ENCODE assay signal across 19 cellular contexts in the genomic region with DNA sequence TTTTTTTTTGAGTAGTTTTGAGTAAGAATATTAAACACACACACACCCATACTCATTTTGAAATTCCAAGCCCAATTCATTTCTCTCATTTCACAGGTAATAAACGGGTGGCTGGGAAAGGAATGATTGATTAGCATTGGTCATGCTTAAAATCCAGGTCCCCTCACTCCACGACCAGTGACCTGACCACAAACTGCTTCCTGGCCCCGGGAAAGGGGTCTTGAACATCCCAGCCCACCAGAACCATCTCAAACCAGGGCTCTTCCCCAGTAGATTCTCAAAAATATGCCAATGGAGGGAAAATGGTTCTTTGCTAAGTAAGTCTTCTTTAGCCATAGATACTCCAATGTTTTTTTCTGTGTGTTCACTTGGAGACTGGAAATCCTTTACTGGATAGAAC.
A peak's percentile ranks its signal among the peaks of the same experiment; 100 is the strongest.
DNase-seq lines count a peak whose midpoint lies in the region; ATAC-seq, FAIRE-seq and TF ChIP-seq lines count a peak whose summit lies in the region.
"Had no signal": no experiment of that assay in that cellular context is flagged by ENCODE, and none has a peak within 500 bp of the region (broad histone marks: within the 10 kb centered on the region; RNA-seq: fewer than 3 reads in every experiment).

No MANE protein-coding gene starts in this region.

- H2BK5ac ChIP-seq in mesenchymal stem cell (ENCODE audit: low read depth, low read length, poor library complexity, severe bottlenecking): no peak overlapping the region

- H3K4me1 Mint-ChIP-seq in astrocyte (ENCODE audit: low read depth, unreplicated experiment): peaks cover 45% of the 10 kb centered on the region

- no peak overlapping the region for H4K91ac ChIP-seq in mesenchymal stem cell (ENCODE audit: low read length)

- WGBS in mesenchymal stem cell: 100% methylated on average over 1 of the region's 3 CpGs
- 66 to 100% methylated on average over 1 to 3 of the region's 3 CpGs for WGBS in transverse colon (ENCODE audit: low coverage in 1 of 2), 2 donors

- H2BK120ac ChIP-seq in mesenchymal stem cell (ENCODE audit: low read depth, low read length): no peak overlapping the region

- H3K9me3 ChIP-seq in astrocyte (ENCODE audit: insufficient read depth, low read depth, low read length) (no peaks in the 10 kb centered on the region), mesenchymal stem cell (ENCODE audit: control insufficient read depth, low read length) (no peaks in the 10 kb centered on the region), vagina (no peaks in the 10 kb centered on the region), transverse colon (no peaks in the 10 kb centered on the region)
- H3K9me3 ChIP-seq: A549 had no signal

- in situ Hi-C loops in transverse colon (cut with MboI; ENCODE audit: low pct_ligation_motif_present in 1 of 4, low pct_unique_long_range_greater_than_20kb in 1 of 4, low sequenced_read_pairs in 3 of 4): no loop called here

- no peak for ATAC-seq in GM19351 (IDR thresholded peaks at IDR 0.05; ENCODE audit: unreplicated experiment)
- ATAC-seq: A549, GM23338 had no signal

- no peak for FAIRE-seq in astrocyte (lab: Jason Lieb, UNC)
- FAIRE-seq: A549, GM12892, GM18507, H54 had no signal

- TF ChIP-seq CTCF in astrocyte (IDR thresholded peaks at IDR 0.05; ENCODE audit: insufficient read depth, low read depth, low read length): no peak
- TF ChIP-seq CTCF in vagina (IDR thresholded peaks at IDR 0.05): no peak
- TF ChIP-seq CTCF in transverse colon (IDR thresholded peaks at IDR 0.05): no peak

- H3K4ac ChIP-seq in mesenchymal stem cell (ENCODE audit: low read depth in 1 of 2, low read length in 2 of 2): no peak overlapping the region

- H3K27me3 Mint-ChIP-seq in astrocyte (ENCODE audit: low read depth, unreplicated experiment): no peaks in the 10 kb centered on the region
- H3K27me3 Mint-ChIP-seq: CD4-positive, alpha-beta memory T cell had no signal

- H3K36me3 ChIP-seq in astrocyte (ENCODE audit: insufficient read depth, low read length) (no peaks in the 10 kb centered on the region), mesenchymal stem cell (ENCODE audit: control insufficient read depth in 1 of 2, insufficient read depth in 2 of 2, low read depth in 1 of 2, low read length in 2 of 2) (no peaks in the 10 kb centered on the region), vagina (no peaks in the 10 kb centered on the region), transverse colon (no peaks in the 10 kb centered on the region)
- H3K36me3 ChIP-seq: BLaER1 had no signal

- H3K4me3 ChIP-seq in astrocyte (ENCODE audit: insufficient read depth, low read depth, low read length): no peak overlapping the region
- H3K4me3 ChIP-seq in mesenchymal stem cell (ENCODE audit: insufficient read depth in 1 of 2, low read depth in 1 of 2, low read length in 2 of 2): no peak overlapping the region
- no peak overlapping the region for H3K4me3 ChIP-seq in vagina
- no peak overlapping the region for H3K4me3 ChIP-seq in transverse colon
- H3K4me3 ChIP-seq: A549, BLaER1, GM23338 had no signal

- H3K9ac ChIP-seq in astrocyte (ENCODE audit: low read length): no peak overlapping the region
- no peak overlapping the region for H3K9ac ChIP-seq in mesenchymal stem cell (ENCODE audit: low read length)
- H3K9ac ChIP-seq: BLaER1 had no signal

- H3K27me3 ChIP-seq in astrocyte (ENCODE audit: insufficient read depth, low read length): no peaks in the 10 kb centered on the region
- no peaks in the 10 kb centered on the region for H3K27me3 ChIP-seq in mesenchymal stem cell (ENCODE audit: control insufficient read depth in 1 of 2, insufficient read depth in 1 of 2, low read length in 2 of 2)
- no peaks in the 10 kb centered on the region for H3K27me3 ChIP-seq in vagina
- H3K27me3 ChIP-seq in transverse colon: no peaks in the 10 kb centered on the region
- H3K27me3 ChIP-seq: BLaER1 had no signal

- peak overlapping the region; percentile 23 for H2AK5ac ChIP-seq in mesenchymal stem cell (ENCODE audit: low read length, severe bottlenecking)

- H3K4me1 ChIP-seq in astrocyte (ENCODE audit: insufficient read depth, low read length) (peaks cover 31% of the 10 kb centered on the region), mesenchymal stem cell (ENCODE audit: control insufficient read depth, insufficient read depth, low read depth, low read length) (peaks cover 17% of the 10 kb centered on the region), vagina (peaks cover 16% of the 10 kb centered on the region), transverse colon (peaks cover 0 to 9% (median 0%) of the 10 kb centered on the region in 4 donors)

- H2BK15ac ChIP-seq in mesenchymal stem cell (ENCODE audit: low read depth, poor library complexity, severe bottlenecking): no peak overlapping the region

- no peak for TF ChIP-seq EP300 in transverse colon (IDR thresholded peaks at IDR 0.05; ENCODE audit: low read depth)

- no peak overlapping the region for H2AFZ ChIP-seq in astrocyte (ENCODE audit: low read depth, low read length)
- H2AFZ ChIP-seq in mesenchymal stem cell (ENCODE audit: low read depth, low read length): no peak overlapping the region
- H2AFZ ChIP-seq: GM23338 had no signal

- no peak overlapping the region for H4K8ac ChIP-seq in mesenchymal stem cell (ENCODE audit: low read length)

- no peaks in the 10 kb centered on the region for H3K36me3 Mint-ChIP-seq in astrocyte (ENCODE audit: low read depth, unreplicated experiment)
- H3K36me3 Mint-ChIP-seq: CD4-positive, alpha-beta memory T cell had no signal

- DNase-seq in astrocyte (ENCODE audit: low read depth): no peak
- DNase-seq in ecto neural progenitor cell (ENCODE audit: low spot score): peak; percentile 12
- no peak for DNase-seq in mesenchymal stem cell
- peak; percentile 7 to 62 for DNase-seq in vagina (ENCODE audit: extremely low spot score in 2 of 2)
- no peak for DNase-seq in SK-N-DZ (ENCODE audit: low spot score)
- DNase-seq in transverse colon: no peak
- DNase-seq: CD4-positive, alpha-beta memory T cell; DMS153; DMS79; GDM1; HCEC 1CT had no signal

- H3K4me2 ChIP-seq in astrocyte (ENCODE audit: low read length) (no peak overlapping the region), mesenchymal stem cell (ENCODE audit: low read length, poor library complexity, severe bottlenecking) (no peak overlapping the region)
- H3K4me2 ChIP-seq: A549, BLaER1, GM23338 had no signal

- no peaks in the 10 kb centered on the region for H3K9me3 Mint-ChIP-seq in astrocyte (ENCODE audit: unreplicated experiment)
- H3K9me3 Mint-ChIP-seq: CD4-positive, alpha-beta memory T cell had no signal

- H3K4me3 Mint-ChIP-seq in astrocyte (ENCODE audit: unreplicated experiment): no peak overlapping the region
- H3K4me3 Mint-ChIP-seq: CD14-positive monocyte; CD4-positive, alpha-beta memory T cell; GM23338 had no signal

- H3K27ac Mint-ChIP-seq in astrocyte (ENCODE audit: unreplicated experiment): peak overlapping the region; percentile 19
- H3K27ac Mint-ChIP-seq: CD4-positive, alpha-beta memory T cell; GM23338 had no signal

- H3K27ac ChIP-seq in astrocyte (ENCODE audit: low read depth, low read length): no peak overlapping the region
- no peak overlapping the region for H3K27ac ChIP-seq in mesenchymal stem cell (ENCODE audit: low read length, poor library complexity, severe bottlenecking)
- H3K27ac ChIP-seq in vagina: no peak overlapping the region
- H3K27ac ChIP-seq in transverse colon: no peak overlapping the region
- H3K27ac ChIP-seq: BLaER1 had no signal

- H3K79me2 ChIP-seq in astrocyte (ENCODE audit: insufficient read depth, low read length): no peaks in the 10 kb centered on the region

- intact Hi-C loops in vagina (cut with DNase I): loop anchor here (10.0 kb wide), 1 partner anchor 550 kb away; no protein-coding TSS in a partner anchor
- intact Hi-C loops in transverse colon (cut with DNase I; ENCODE audit: low total_unique reads): no loop called here

- no peak overlapping the region for H3K23ac ChIP-seq in mesenchymal stem cell (ENCODE audit: low read length in 2 of 2)

- H3K79me1 ChIP-seq in mesenchymal stem cell (replicated peaks; ENCODE audit: low read length, poor library complexity, severe bottlenecking): no peaks in the 10 kb centered on the region

- no peak overlapping the region for H3K18ac ChIP-seq in mesenchymal stem cell (ENCODE audit: low read depth in 1 of 2, low read length in 2 of 2)

- peak overlapping the region in 1 of 2 experiments; percentile 57 for H2BK12ac ChIP-seq in mesenchymal stem cell (ENCODE audit: low read length in 2 of 2)

- no peak overlapping the region for H3K14ac ChIP-seq in mesenchymal stem cell (ENCODE audit: low read length in 2 of 2)

- H4K20me1 ChIP-seq in astrocyte (ENCODE audit: insufficient read depth, low read length): no peaks in the 10 kb centered on the region
- H4K20me1 ChIP-seq: BLaER1 had no signal

- TF ChIP-seq POLR2A in vagina (IDR thresholded peaks at IDR 0.05) (no peak), transverse colon (IDR thresholded peaks at IDR 0.05) (no peak)

Comparison
In these comparisons a context has a peak if more than half of its experiments do, and no peak if none do; other contexts are left out.
1. DNase-seq: peak in ecto neural progenitor cell (single experiment) and vagina (2 of 2); none in astrocyte (single experiment), mesenchymal stem cell (single experiment), SK-N-DZ (single experiment) and transverse colon (single experiment).